In the genomic region with DNA sequence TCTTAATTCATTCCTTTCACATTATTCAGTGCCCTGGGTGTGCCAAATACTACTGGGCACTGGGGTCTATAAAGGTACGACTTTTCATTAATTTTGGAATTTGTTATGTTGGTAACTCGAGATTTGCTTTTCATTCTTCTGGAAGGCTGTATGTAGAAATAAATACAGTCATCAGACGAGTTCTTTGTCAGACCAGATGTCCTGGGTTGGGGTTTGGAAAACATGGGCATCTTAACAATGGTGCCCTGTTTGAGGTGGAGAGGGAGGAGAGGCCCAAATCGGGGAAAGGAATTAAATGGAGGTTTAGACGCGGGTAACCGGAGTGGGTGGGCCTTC, we compare ENCODE assay signal across 8 cellular contexts. TPM values are rescaled to one million over a fixed set of nuclear protein-coding genes. Genes with fewer than 3 reads are reported as not detected.
DNase-seq lines count a peak whose midpoint lies in the region; ATAC-seq and TF ChIP-seq lines count a peak whose summit lies in the region.

No MANE protein-coding gene starts in this region.

- H3K9me3 ChIP-seq in right cardiac atrium (ENCODE audit: control insufficient read depth, low read length): no peaks in the 10 kb centered on the region

- H3K4me3 ChIP-seq in GM12865 (ENCODE audit: low read depth, low read length): peak overlapping the region; percentile 82
- H3K4me3 ChIP-seq in right cardiac atrium (ENCODE audit: low read length): peak overlapping the region; percentile 80
- peak overlapping the region; percentile 78 for H3K4me3 ChIP-seq in skeletal muscle cell (ENCODE audit: low read depth, low read length)

- no peaks in the 10 kb centered on the region for H3K9me3 Mint-ChIP-seq in WTC11

- TF ChIP-seq CTCF in GM12865 (IDR thresholded peaks at IDR 0.05; ENCODE audit: insufficient read depth, low read depth, low read length, missing control alignments) (no peak), WTC11 (IDR thresholded peaks at IDR 0.05) (no peak)

- ATAC-seq in WTC11 (no peak), right cardiac atrium (no peak), GM21381 (IDR thresholded peaks at IDR 0.05; ENCODE audit: unreplicated experiment) (no peak), HG02840 (IDR thresholded peaks at IDR 0.05; ENCODE audit: low FRiP score, unreplicated experiment) (no peak), GM21423 (IDR thresholded peaks at IDR 0.05; ENCODE audit: unreplicated experiment) (no peak)

- peaks cover 18% of the 10 kb centered on the region for H3K27me3 Mint-ChIP-seq in WTC11 (ENCODE audit: low read depth)

- H3K36me3 Mint-ChIP-seq in WTC11: no peaks in the 10 kb centered on the region

- POLR2A ChIA-PET in WTC11 (lab: Charles Lee): interaction anchor here (0.8 to 1.4 kb wide), 2 partner anchors 33 to 40 kb away, joined by 3 read pairs; no protein-coding TSS in a partner anchor

- WGBS in right cardiac atrium: 24% methylated on average over 7 of the region's 7 CpGs

- intact Hi-C loops in right cardiac atrium (cut with DNase I): loop anchor here in 2 of 4 donors (5.0 to 10.0 kb wide), 2 partner anchors 75 to 77 kb away; no protein-coding TSS in a partner anchor

- DNase-seq in GM12865 (ENCODE audit: low read depth) (no peak), WTC11 (ENCODE audit: low spot score) (no peak), right cardiac atrium (no peak), skeletal muscle cell (ENCODE audit: low read depth) (no peak), UCSD-AML1 (lab: John Stamatoyannopoulos, UW; ENCODE audit: unreplicated experiment) (no peak)

- H3K4me3 Mint-ChIP-seq in WTC11: peak overlapping the region; percentile 95

- CTCF ChIA-PET in WTC11 (lab: Charles Lee): interaction anchor here (1.0 to 2.1 kb wide), 11 partner anchors 54 to 303 kb away, joined by 3 to 16 read pairs (median 5); no protein-coding TSS in a partner anchor

- H3K4me1 Mint-ChIP-seq in WTC11: peaks cover 21% of the 10 kb centered on the region

- H3K27ac ChIP-seq in right cardiac atrium (ENCODE audit: low read length): peak overlapping the region; percentile 2

- peak overlapping the region; percentile 93 for H3K27ac Mint-ChIP-seq in WTC11

- H3K4me1 ChIP-seq in right cardiac atrium (ENCODE audit: control insufficient read depth, insufficient read depth, low read length): no peaks in the 10 kb centered on the region

- H3K27me3 ChIP-seq in right cardiac atrium (ENCODE audit: control insufficient read depth, insufficient read depth): no peaks in the 10 kb centered on the region

TF ChIP-seq in WTC11, 78 proteins besides CTCF, POLR2A, EP300 and RAD21 (continues in another document):
- no peak for TF ChIP-seq NR1H2 (CRISPR knock-in tag; IDR thresholded peaks at IDR 0.05)
- TF ChIP-seq MYBL2 (CRISPR knock-in tag; IDR thresholded peaks at IDR 0.05): no peak
- TF ChIP-seq CREM (CRISPR knock-in tag; IDR thresholded peaks at IDR 0.05): no peak
- no peak for TF ChIP-seq KAT7 (CRISPR knock-in tag; IDR thresholded peaks at IDR 0.05; ENCODE audit: borderline replicate concordance)
- TF ChIP-seq USF1 (CRISPR knock-in tag; IDR thresholded peaks at IDR 0.05): no peak
- no peak for TF ChIP-seq PRRX2 (CRISPR knock-in tag; IDR thresholded peaks at IDR 0.05)
- TF ChIP-seq E2F5 (CRISPR knock-in tag; IDR thresholded peaks at IDR 0.05): no peak
- TF ChIP-seq, protein P1, sequence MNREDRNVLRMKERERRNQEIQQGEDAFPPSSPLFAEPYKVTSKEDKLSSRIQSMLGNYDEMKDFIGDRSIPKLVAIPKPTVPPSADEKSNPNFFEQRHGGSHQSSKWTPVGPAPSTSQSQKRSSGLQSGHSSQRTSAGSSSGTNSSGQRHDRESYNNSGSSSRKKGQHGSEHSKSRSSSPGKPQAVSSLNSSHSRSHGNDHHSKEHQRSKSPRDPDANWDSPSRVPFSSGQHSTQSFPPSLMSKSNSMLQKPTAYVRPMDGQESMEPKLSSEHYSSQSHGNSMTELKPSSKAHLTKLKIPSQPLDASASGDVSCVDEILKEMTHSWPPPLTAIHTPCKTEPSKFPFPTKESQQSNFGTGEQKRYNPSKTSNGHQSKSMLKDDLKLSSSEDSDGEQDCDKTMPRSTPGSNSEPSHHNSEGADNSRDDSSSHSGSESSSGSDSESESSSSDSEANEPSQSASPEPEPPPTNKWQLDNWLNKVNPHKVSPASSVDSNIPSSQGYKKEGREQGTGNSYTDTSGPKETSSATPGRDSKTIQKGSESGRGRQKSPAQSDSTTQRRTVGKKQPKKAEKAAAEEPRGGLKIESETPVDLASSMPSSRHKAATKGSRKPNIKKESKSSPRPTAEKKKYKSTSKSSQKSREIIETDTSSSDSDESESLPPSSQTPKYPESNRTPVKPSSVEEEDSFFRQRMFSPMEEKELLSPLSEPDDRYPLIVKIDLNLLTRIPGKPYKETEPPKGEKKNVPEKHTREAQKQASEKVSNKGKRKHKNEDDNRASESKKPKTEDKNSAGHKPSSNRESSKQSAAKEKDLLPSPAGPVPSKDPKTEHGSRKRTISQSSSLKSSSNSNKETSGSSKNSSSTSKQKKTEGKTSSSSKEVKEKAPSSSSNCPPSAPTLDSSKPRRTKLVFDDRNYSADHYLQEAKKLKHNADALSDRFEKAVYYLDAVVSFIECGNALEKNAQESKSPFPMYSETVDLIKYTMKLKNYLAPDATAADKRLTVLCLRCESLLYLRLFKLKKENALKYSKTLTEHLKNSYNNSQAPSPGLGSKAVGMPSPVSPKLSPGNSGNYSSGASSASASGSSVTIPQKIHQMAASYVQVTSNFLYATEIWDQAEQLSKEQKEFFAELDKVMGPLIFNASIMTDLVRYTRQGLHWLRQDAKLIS (CRISPR knock-in tag; IDR thresholded peaks at IDR 0.05; ENCODE audit: borderline replicate concordance): no peak
- TF ChIP-seq ZNF512 (CRISPR knock-in tag; IDR thresholded peaks at IDR 0.05; ENCODE audit: borderline replicate concordance): no peak
- no peak for TF ChIP-seq EMX1 (CRISPR knock-in tag; IDR thresholded peaks at IDR 0.05)
- no peak for TF ChIP-seq ZNF263 (CRISPR knock-in tag; IDR thresholded peaks at IDR 0.05; ENCODE audit: low read depth)
- no peak for TF ChIP-seq ESRRA (CRISPR knock-in tag; IDR thresholded peaks at IDR 0.05; ENCODE audit: borderline replicate concordance)
- no peak for TF ChIP-seq CBFB (CRISPR knock-in tag; IDR thresholded peaks at IDR 0.05; ENCODE audit: low read depth)
- TF ChIP-seq, protein P2, sequence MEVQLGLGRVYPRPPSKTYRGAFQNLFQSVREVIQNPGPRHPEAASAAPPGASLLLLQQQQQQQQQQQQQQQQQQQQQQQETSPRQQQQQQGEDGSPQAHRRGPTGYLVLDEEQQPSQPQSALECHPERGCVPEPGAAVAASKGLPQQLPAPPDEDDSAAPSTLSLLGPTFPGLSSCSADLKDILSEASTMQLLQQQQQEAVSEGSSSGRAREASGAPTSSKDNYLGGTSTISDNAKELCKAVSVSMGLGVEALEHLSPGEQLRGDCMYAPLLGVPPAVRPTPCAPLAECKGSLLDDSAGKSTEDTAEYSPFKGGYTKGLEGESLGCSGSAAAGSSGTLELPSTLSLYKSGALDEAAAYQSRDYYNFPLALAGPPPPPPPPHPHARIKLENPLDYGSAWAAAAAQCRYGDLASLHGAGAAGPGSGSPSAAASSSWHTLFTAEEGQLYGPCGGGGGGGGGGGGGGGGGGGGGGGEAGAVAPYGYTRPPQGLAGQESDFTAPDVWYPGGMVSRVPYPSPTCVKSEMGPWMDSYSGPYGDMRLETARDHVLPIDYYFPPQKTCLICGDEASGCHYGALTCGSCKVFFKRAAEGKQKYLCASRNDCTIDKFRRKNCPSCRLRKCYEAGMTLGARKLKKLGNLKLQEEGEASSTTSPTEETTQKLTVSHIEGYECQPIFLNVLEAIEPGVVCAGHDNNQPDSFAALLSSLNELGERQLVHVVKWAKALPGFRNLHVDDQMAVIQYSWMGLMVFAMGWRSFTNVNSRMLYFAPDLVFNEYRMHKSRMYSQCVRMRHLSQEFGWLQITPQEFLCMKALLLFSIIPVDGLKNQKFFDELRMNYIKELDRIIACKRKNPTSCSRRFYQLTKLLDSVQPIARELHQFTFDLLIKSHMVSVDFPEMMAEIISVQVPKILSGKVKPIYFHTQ (CRISPR knock-in tag; IDR thresholded peaks at IDR 0.05): no peak
- TF ChIP-seq TEAD1 (CRISPR knock-in tag; IDR thresholded peaks at IDR 0.05): no peak
- TF ChIP-seq FOXK1 (CRISPR knock-in tag; IDR thresholded peaks at IDR 0.05): no peak
- TF ChIP-seq JUN (CRISPR knock-in tag; IDR thresholded peaks at IDR 0.05): no peak
- no peak for TF ChIP-seq SOX15 (CRISPR knock-in tag; IDR thresholded peaks at IDR 0.05)

RNA-seq across cellular contexts. Expression of gene GLCE, which starts 0.7 kb away (rescaled TPM):
- total RNA-seq in WTC11 (2021): 10.7 to 12.5 TPM (median 11.3 TPM) in 3 replicates
- 10 to 100 TPM in 1 of 4 donors, 1 to 10 TPM in 3; 8.5 to 10.2 (median 9.0) TPM for total RNA-seq in right cardiac atrium
- 4.8 TPM for polyA plus RNA-seq in right cardiac atrium
